In the genomic region with DNA sequence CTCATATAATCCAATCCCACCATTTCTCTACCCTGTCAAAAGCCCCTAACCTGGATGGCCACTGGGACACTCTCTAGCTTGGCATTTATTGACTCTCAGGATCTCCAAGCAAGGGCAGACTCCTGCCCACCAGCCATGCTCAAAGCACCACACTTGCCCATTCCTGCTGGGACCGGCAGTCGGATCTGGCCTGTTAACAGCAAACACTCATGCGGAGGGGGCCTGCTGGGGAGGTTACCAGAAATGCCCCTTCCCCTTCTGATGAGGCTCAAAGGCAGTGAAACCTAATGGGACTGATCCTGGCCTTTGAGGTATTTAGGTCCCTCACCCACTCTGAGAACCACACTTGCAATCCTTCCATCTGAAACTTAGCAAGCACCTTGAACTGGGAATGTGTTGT, we compare ENCODE assay signal across 26 cellular contexts. TPM values are rescaled to one million over a fixed set of nuclear protein-coding genes. Genes with fewer than 3 reads are reported as not detected.
DNase-seq lines count a peak whose midpoint lies in the region; ATAC-seq and TF ChIP-seq lines count a peak whose summit lies in the region.
"Had no signal": no experiment of that assay in that cellular context is flagged by ENCODE, and none has a peak within 500 bp of the region (broad histone marks: within the 10 kb centered on the region; RNA-seq: fewer than 3 reads in every experiment).

No MANE protein-coding gene starts in this region.

- H3K9me3 ChIP-seq in DND-41 (ENCODE audit: insufficient read depth, low read length, severe bottlenecking) (no peaks in the 10 kb centered on the region), KOPT-K1 (ENCODE audit: insufficient read depth, low read length, poor library complexity, severe bottlenecking) (no peaks in the 10 kb centered on the region), colonic mucosa (no peaks in the 10 kb centered on the region), neutrophil (no peaks in the 10 kb centered on the region), uterus (no peaks in the 10 kb centered on the region)
- H3K9me3 ChIP-seq: A549, Caco-2 had no signal

- no peak overlapping the region for H2AFZ ChIP-seq in DND-41 (ENCODE audit: low read depth, low read length)

- H3K27ac ChIP-seq in DND-41 (ENCODE audit: low read length), result peak overlapping the region; percentile 99
- H3K27ac ChIP-seq in KOPT-K1 (ENCODE audit: low read depth, low read length, poor library complexity, severe bottlenecking), result peak overlapping the region; percentile 99
- H3K27ac ChIP-seq in colonic mucosa, result no peak overlapping the region
- peak overlapping the region; percentile 52 for H3K27ac ChIP-seq in neutrophil
- H3K27ac ChIP-seq in uterus, result no peak overlapping the region
- H3K27ac ChIP-seq: A549, RWPE1 had no signal

- H3K4me1 ChIP-seq in DND-41 (ENCODE audit: insufficient read depth, low read length) (peaks cover 82% of the 10 kb centered on the region), colonic mucosa (no peaks in the 10 kb centered on the region), neutrophil (ENCODE audit: control insufficient read depth in 1 of 2, insufficient read depth in 1 of 2, low read depth in 1 of 2, low read length in 1 of 2) (peaks cover 18 to 49% of the 10 kb centered on the region in 2 experiments), uterus (no peaks in the 10 kb centered on the region)
- H3K4me1 ChIP-seq: A549 had no signal

- no peaks in the 10 kb centered on the region for H3K79me2 ChIP-seq in DND-41 (ENCODE audit: insufficient read depth, low read length)

- H3K4me2 ChIP-seq in DND-41 (ENCODE audit: insufficient read depth, low read length), result no peak overlapping the region
- H3K4me2 ChIP-seq: A549 had no signal

- TF ChIP-seq CTCF in DND-41 (IDR thresholded peaks at IDR 0.05; ENCODE audit: borderline replicate concordance, extremely low read depth, low read length, poor library complexity, severe bottlenecking) (no peak), colonic mucosa (IDR thresholded peaks at IDR 0.05) (no peak), neutrophil (IDR thresholded peaks at IDR 0.05) (no peak), natural killer cell (IDR thresholded peaks at IDR 0.05) (no peak), uterus (IDR thresholded peaks at IDR 0.05) (no peak)

- H3K9ac ChIP-seq in DND-41 (ENCODE audit: low read depth, low read length) (peak overlapping the region; percentile 60), colonic mucosa (ENCODE audit: low read depth in 2 of 2, low read length in 2 of 2) (no peak overlapping the region)

- H3K27ac Mint-ChIP-seq in natural killer cell, result no peak overlapping the region
- H3K27ac Mint-ChIP-seq: CD4-positive, alpha-beta memory T cell had no signal

- H3K36me3 Mint-ChIP-seq in natural killer cell, result no peaks in the 10 kb centered on the region
- H3K36me3 Mint-ChIP-seq: CD4-positive, alpha-beta memory T cell had no signal

- peaks cover 0 to 3% of the 10 kb centered on the region in 2 donors for H3K27me3 Mint-ChIP-seq in natural killer cell (ENCODE audit: low read depth in 2 of 2)

- no peak for TF ChIP-seq POLR2A in uterus (IDR thresholded peaks at IDR 0.05)

- DNase-seq in DND-41, result peak; percentile 22
- peak; percentile 7 for DNase-seq in colonic mucosa
- DNase-seq in natural killer cell, result no peak
- DNase-seq in uterus, result no peak
- no peak for DNase-seq in DMS153 treated with DMSO at 0.1 percent for 48 hours (lab: John Stamatoyannopoulos, UW; ENCODE audit: unreplicated experiment)
- DNase-seq: C1 segment of cervical spinal cord; Caco-2; CD4-positive, alpha-beta memory T cell; DMS79 treated with DMSO at 0.1 percent for 48 hours; Kasumi-1; NCI-H1105 treated with DMSO at 0.1 percent for 48 hours; NCI-H146; NCI-H1930; NCI-H446; NCI-H524 treated with DMSO at 0.1 percent for 48 hours; NCI-H774; SHP77 had no signal

- H3K4me1 Mint-ChIP-seq in natural killer cell, result peaks cover 0 to 7% of the 10 kb centered on the region in 2 donors

- no peaks in the 10 kb centered on the region for H3K27me3 ChIP-seq in DND-41 (ENCODE audit: insufficient read depth, low read length, poor library complexity)
- H3K27me3 ChIP-seq in colonic mucosa, result no peaks in the 10 kb centered on the region
- no peaks in the 10 kb centered on the region for H3K27me3 ChIP-seq in neutrophil
- H3K27me3 ChIP-seq in uterus, result no peaks in the 10 kb centered on the region

- H3K9me3 Mint-ChIP-seq in natural killer cell, result no peaks in the 10 kb centered on the region
- H3K9me3 Mint-ChIP-seq: CD4-positive, alpha-beta memory T cell had no signal

- no peak overlapping the region for H3K4me3 Mint-ChIP-seq in natural killer cell
- H3K4me3 Mint-ChIP-seq: CD4-positive, alpha-beta memory T cell had no signal

- intact Hi-C loops in colonic mucosa (cut with DNase I), result no loop called here
- intact Hi-C loops in natural killer cell (cut with micrococcal nuclease), result no loop called here
- intact Hi-C loops in uterus (cut with DNase I; ENCODE audit: low total_unique reads), result no loop called here

- no peak for ATAC-seq in DND-41 (ENCODE audit: insufficient read depth, low read depth)
- ATAC-seq in natural killer cell, result no peak
- ATAC-seq: A549, Panc1 had no signal

- H4K20me1 ChIP-seq in DND-41 (ENCODE audit: insufficient read depth, low read length), result no peaks in the 10 kb centered on the region

- no peak overlapping the region for H3K4me3 ChIP-seq in DND-41 (ENCODE audit: low read depth in 1 of 2, low read length in 2 of 2)
- H3K4me3 ChIP-seq in colonic mucosa, result no peak overlapping the region
- no peak overlapping the region for H3K4me3 ChIP-seq in neutrophil (ENCODE audit: low read depth in 1 of 2, low read length in 1 of 2)
- H3K4me3 ChIP-seq in uterus, result no peak overlapping the region
- H3K4me3 ChIP-seq: A549 had no signal

- H3K36me3 ChIP-seq in DND-41 (ENCODE audit: insufficient read depth, low read length), result no peaks in the 10 kb centered on the region
- H3K36me3 ChIP-seq in KOPT-K1 (ENCODE audit: insufficient read depth, low read length), result no peaks in the 10 kb centered on the region
- no peaks in the 10 kb centered on the region for H3K36me3 ChIP-seq in colonic mucosa
- H3K36me3 ChIP-seq in neutrophil, result no peaks in the 10 kb centered on the region
- no peaks in the 10 kb centered on the region for H3K36me3 ChIP-seq in uterus

RNA-seq across cellular contexts. Expression of a gene that starts 6.5 kb away (rescaled TPM):
- total RNA-seq in colonic mucosa, result not detected
- total RNA-seq in natural killer cell, result not detected
- total RNA-seq in uterus, result not detected
- total RNA-seq: Caco-2; CD4-positive, alpha-beta memory T cell; H1; HT-29; MCF 10A; SK-MEL-5 had no signal

RNA-seq across cellular contexts. Expression of a gene that starts 13.3 kb away (rescaled TPM):
- total RNA-seq in colonic mucosa, result 1 to 10 TPM in 1 of 2 donors, under 1 TPM in 1; 0.82 to 4.9 TPM
- total RNA-seq in natural killer cell, result not detected
- 1 to 10 TPM in 2 of 4 donors, not detected in 2; 3.0 to 4.1 TPM for total RNA-seq in uterus
- total RNA-seq: Caco-2; CD4-positive, alpha-beta memory T cell; H1; HT-29; MCF 10A; SK-MEL-5 had no signal

RNA-seq across cellular contexts. Expression of a gene that starts 50.3 kb away (rescaled TPM):
- total RNA-seq in colonic mucosa (1 to 10 TPM in 1 of 2 donors, under 1 TPM in 1; 0.94 to 5.9 TPM), natural killer cell (not detected), uterus (under 1 TPM in 1 of 4 donors, not detected in 3; 0.70 TPM)
- total RNA-seq: Caco-2; CD4-positive, alpha-beta memory T cell; H1; HT-29; MCF 10A; SK-MEL-5 had no signal

Comparison
In these comparisons a context has a peak if more than half of its experiments do, and no peak if none do; other contexts are left out.
1. DNase-seq: peak in DND-41 (single experiment) and colonic mucosa (single experiment); none in natural killer cell (single experiment), uterus (0 of 2) and DMS153 treated with DMSO at 0.1 percent for 48 hours (single experiment).
2. H3K27ac ChIP-seq: peak in DND-41 (single experiment), KOPT-K1 (single experiment) and neutrophil (single experiment); none in colonic mucosa (single experiment) and uterus (0 of 2).